12 cellular contexts compared by ENCODE assay signal in the genomic region with DNA sequence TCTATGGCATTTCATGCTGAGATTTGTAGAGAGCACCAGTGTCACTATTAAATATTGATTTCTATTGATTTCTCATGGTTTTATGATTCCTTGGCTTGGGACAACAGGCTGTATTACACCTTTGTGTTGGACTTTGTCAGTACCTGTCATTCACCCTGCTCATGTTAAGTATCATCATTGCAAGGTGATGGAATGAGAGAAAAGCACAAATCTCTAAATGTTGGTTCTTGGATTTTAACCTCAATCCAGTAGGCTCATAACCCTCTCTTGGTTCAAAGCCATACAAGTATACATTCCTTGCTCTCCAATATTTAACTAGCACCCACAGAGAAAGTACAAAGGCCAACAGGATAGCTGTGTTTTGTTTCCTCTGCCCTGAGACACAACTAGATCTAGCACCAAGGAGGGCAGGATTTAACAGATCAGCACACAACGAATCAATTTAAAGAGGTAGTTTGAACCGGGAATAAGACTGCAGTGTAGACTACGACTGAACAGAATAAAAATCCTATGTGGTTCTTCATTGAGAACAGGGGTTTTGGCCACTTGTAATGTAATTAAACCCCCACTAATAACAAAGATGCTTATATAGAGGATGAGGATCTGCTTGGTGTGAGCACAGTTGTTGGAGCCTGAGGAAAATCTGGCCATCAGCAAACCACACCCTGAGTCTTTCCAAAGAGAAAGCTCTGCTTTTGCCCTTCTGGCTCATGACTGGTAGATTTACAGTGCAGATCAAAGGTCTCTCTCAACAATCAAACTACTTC.
"Had no signal": no experiment of that assay in that cellular context is flagged by ENCODE, and none has a peak within 500 bp of the region (broad histone marks: within the 10 kb centered on the region; RNA-seq: fewer than 3 reads in every experiment).

No MANE protein-coding gene starts in this region.

- H3K36me3 ChIP-seq: brain microvascular endothelial cell, lower lobe of right lung, upper lobe of left lung had no signal

- H3K9me3 Mint-ChIP-seq: activated naive CD4-positive, alpha-beta T cell treated with anti-CD3 and anti-CD28 coated beads, Interleukin-2, amount 50 U/mL, for 24 hours; endodermal cell; natural killer cell had no signal

- H3K9me3 ChIP-seq: lower lobe of right lung, upper lobe of left lung had no signal

- H3K4me1 ChIP-seq: lower lobe of right lung, upper lobe of left lung had no signal

- H3K27me3 ChIP-seq: brain microvascular endothelial cell, upper lobe of left lung had no signal

- H3K4me3 ChIP-seq: lower lobe of right lung, upper lobe of left lung had no signal

- DNase-seq: activated CD4-positive, alpha-beta T cell treated with anti-CD3 and anti-CD28 coated beads, Interleukin-2, amount 50 U/mL, for 4 hours; activated CD4-positive, CD25-positive, alpha-beta regulatory T cell treated with anti-CD3 and anti-CD28 coated beads, Interleukin-2, amount 50 U/mL, for 72 hours; activated T-cell treated with anti-CD3 and anti-CD28 coated beads, Interleukin-2, amount 50 U/mL, for 1 hour; amniotic stem cell; brain microvascular endothelial cell; endodermal cell; lower lobe of right lung; natural killer cell; SHP77 treated with DMSO at 0.1 percent for 48 hours; stimulated activated naive CD4-positive, alpha-beta T cell treated with Interleukin-2 at 50 U/mL for 16 hours; upper lobe of left lung had no signal

- H3K27me3 Mint-ChIP-seq: activated naive CD4-positive, alpha-beta T cell treated with anti-CD3 and anti-CD28 coated beads, Interleukin-2, amount 50 U/mL, for 24 hours had no signal

- H3K4me3 Mint-ChIP-seq: activated naive CD4-positive, alpha-beta T cell treated with anti-CD3 and anti-CD28 coated beads, Interleukin-2, amount 50 U/mL, for 24 hours; endodermal cell; natural killer cell had no signal

- H3K36me3 Mint-ChIP-seq: activated naive CD4-positive, alpha-beta T cell treated with anti-CD3 and anti-CD28 coated beads, Interleukin-2, amount 50 U/mL, for 24 hours; natural killer cell had no signal

- H3K27ac ChIP-seq: brain microvascular endothelial cell, lower lobe of right lung, upper lobe of left lung had no signal

- H3K27ac Mint-ChIP-seq: activated naive CD4-positive, alpha-beta T cell treated with anti-CD3 and anti-CD28 coated beads, Interleukin-2, amount 50 U/mL, for 24 hours; endodermal cell; natural killer cell had no signal
